Comparison of ENCODE assay signal across 12 cellular contexts in genomic region chr12:32467959-32468863, GRCh38.
DNase-seq lines count a peak whose midpoint lies in the region; ATAC-seq and TF ChIP-seq lines count a peak whose summit lies in the region.
"Had no signal": no experiment of that assay in that cellular context is flagged by ENCODE, and none has a peak within 500 bp of the region (broad histone marks: within the 10 kb centered on the region; RNA-seq: fewer than 3 reads in every experiment).

No MANE protein-coding gene starts in this region.

- in situ Hi-C loops in gastrocnemius medialis (cut with MboI; ENCODE audit: low sequenced_read_pairs in 4 of 4): loop anchor here in 1 of 4 donors (25.0 kb wide), 1 partner anchor 94 kb away; no protein-coding TSS in a partner anchor

- DNase-seq in dermis blood vessel endothelial cell (peak; percentile 43), gastrocnemius medialis (peak; percentile 23 to 25), hypothalamus (lab: John Stamatoyannopoulos, UW) (no peak)
- DNase-seq in activated CD4-positive, alpha-beta T cell treated with anti-CD3 and anti-CD28 coated beads, Interleukin-2, amount 50 U/mL, for 48 hours: no peak
- DNase-seq: activated gamma-delta T cell, anterior cingulate cortex, DMS53, posterior cingulate gyrus, SK-N-SH had no signal

- H3K4me1 ChIP-seq in gastrocnemius medialis: peaks cover 22 to 33% of the 10 kb centered on the region in 2 donors

- no peak for TF ChIP-seq CTCF in gastrocnemius medialis (IDR thresholded peaks at IDR 0.05 in 4 of 5, conservative IDR thresholded peaks at IDR 0.05 in 1 of 5)

- no peaks in the 10 kb centered on the region for H3K36me3 ChIP-seq in gastrocnemius medialis

- no peak for TF ChIP-seq POLR2A in gastrocnemius medialis (IDR thresholded peaks at IDR 0.05)

- H3K9me3 ChIP-seq in gastrocnemius medialis: no peaks in the 10 kb centered on the region
- H3K9me3 ChIP-seq: SK-N-SH had no signal

- peak overlapping the region; percentile 75 to 90 (median 82) for H3K27ac ChIP-seq in gastrocnemius medialis

- ATAC-seq in GM18909 (IDR thresholded peaks at IDR 0.05; ENCODE audit: poor library complexity, unreplicated experiment): peak; percentile 50
- peak; percentile 44 for ATAC-seq in HG02938 (IDR thresholded peaks at IDR 0.05; ENCODE audit: unreplicated experiment)
- peak; percentile 83 to 93 for ATAC-seq in gastrocnemius medialis
- no peak for ATAC-seq in SK-N-SH treated with all-trans-retinoic acid at 6 μM for 48 hours

- peak overlapping the region in 3 of 4 donors; percentile 7 to 34 (median 16) for H3K4me3 ChIP-seq in gastrocnemius medialis

- intact Hi-C loops in gastrocnemius medialis (cut with DNase I; ENCODE audit: low total_unique reads): no loop called here

- H3K27me3 ChIP-seq in gastrocnemius medialis: no peaks in the 10 kb centered on the region

TF ChIP-seq in SK-N-SH treated with all-trans-retinoic acid at 6 μM for 48 hours, 23 proteins besides CTCF, POLR2A, EP300 and RAD21:
- TF ChIP-seq OSR1 (CRISPR knock-in tag; IDR thresholded peaks at IDR 0.05): no peak
- TF ChIP-seq ZFP30 (CRISPR knock-in tag; IDR thresholded peaks at IDR 0.05): no peak
- TF ChIP-seq GLIS3 (CRISPR knock-in tag; IDR thresholded peaks at IDR 0.05): no peak
- no peak for TF ChIP-seq CSRNP3 (CRISPR knock-in tag; IDR thresholded peaks at IDR 0.05)
- TF ChIP-seq CREB5 (CRISPR knock-in tag; IDR thresholded peaks at IDR 0.05; ENCODE audit: low read depth): no peak
- no peak for TF ChIP-seq ZFP3 (CRISPR knock-in tag; IDR thresholded peaks at IDR 0.05)
- no peak for TF ChIP-seq SNAI2 (CRISPR knock-in tag; IDR thresholded peaks at IDR 0.05)
- no peak for TF ChIP-seq ZNF70 (CRISPR knock-in tag; IDR thresholded peaks at IDR 0.05)
- no peak for TF ChIP-seq TSHZ2 (CRISPR knock-in tag; IDR thresholded peaks at IDR 0.05)
- TF ChIP-seq CSDC2 (CRISPR knock-in tag; IDR thresholded peaks at IDR 0.05): no peak
- no peak for TF ChIP-seq RARB (CRISPR knock-in tag; IDR thresholded peaks at IDR 0.05)
- TF ChIP-seq ZNF565 (CRISPR knock-in tag; conservative IDR thresholded peaks at IDR 0.05; ENCODE audit: low read depth): no peak
- no peak for TF ChIP-seq TOX (CRISPR knock-in tag; IDR thresholded peaks at IDR 0.05; ENCODE audit: borderline replicate concordance)
- no peak for TF ChIP-seq POU6F1 (CRISPR knock-in tag; IDR thresholded peaks at IDR 0.05; ENCODE audit: borderline replicate concordance, low read depth)
- no peak for TF ChIP-seq ZNF8 (CRISPR knock-in tag; IDR thresholded peaks at IDR 0.05)
- TF ChIP-seq BACH2 (CRISPR knock-in tag; IDR thresholded peaks at IDR 0.05; ENCODE audit: borderline replicate concordance): no peak

Comparison
In these comparisons a context has a peak if more than half of its experiments do, and no peak if none do; other contexts are left out.
1. DNase-seq: peak in dermis blood vessel endothelial cell (single experiment) and gastrocnemius medialis (2 of 2); none in activated CD4-positive, alpha-beta T cell treated with anti-CD3 and anti-CD28 coated beads, Interleukin-2, amount 50 U/mL, for 48 hours (0 of 2) and hypothalamus (0 of 51).